In the genomic region with DNA sequence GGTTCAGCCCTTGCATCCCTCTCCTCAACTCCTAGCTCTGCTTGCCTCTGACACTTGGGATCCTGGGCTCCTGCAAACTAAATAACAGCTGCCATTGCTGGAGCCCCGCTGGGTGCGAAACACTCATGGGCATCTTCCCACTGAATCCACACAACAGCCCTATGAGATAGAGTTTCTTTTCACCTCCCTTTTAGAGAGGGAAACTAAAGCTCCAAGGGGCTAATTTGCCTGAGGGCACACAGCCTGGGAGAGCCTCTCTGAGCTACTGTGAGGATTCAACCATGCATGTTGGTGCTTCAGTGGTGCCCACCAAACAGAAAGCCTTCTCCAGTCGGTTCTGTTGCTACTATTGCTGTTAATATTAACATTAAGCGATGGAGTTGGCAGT, we compare ENCODE assay signal across 1 cellular context.
TF ChIP-seq lines count a peak whose summit lies in the region.

No MANE protein-coding gene starts in this region.

TF ChIP-seq in SK-N-SH treated with all-trans-retinoic acid at 6 μM for 48 hours, 23 proteins besides CTCF, POLR2A, EP300 and RAD21 (continued from another document):
- TF ChIP-seq, protein P1, sequence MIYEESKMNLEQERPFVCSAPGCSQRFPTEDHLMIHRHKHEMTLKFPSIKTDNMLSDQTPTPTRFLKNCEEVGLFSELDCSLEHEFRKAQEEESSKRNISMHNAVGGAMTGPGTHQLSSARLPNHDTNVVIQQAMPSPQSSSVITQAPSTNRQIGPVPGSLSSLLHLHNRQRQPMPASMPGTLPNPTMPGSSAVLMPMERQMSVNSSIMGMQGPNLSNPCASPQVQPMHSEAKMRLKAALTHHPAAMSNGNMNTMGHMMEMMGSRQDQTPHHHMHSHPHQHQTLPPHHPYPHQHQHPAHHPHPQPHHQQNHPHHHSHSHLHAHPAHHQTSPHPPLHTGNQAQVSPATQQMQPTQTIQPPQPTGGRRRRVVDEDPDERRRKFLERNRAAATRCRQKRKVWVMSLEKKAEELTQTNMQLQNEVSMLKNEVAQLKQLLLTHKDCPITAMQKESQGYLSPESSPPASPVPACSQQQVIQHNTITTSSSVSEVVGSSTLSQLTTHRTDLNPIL (CRISPR knock-in tag; IDR thresholded peaks at IDR 0.05; ENCODE audit: low read depth) = no peak
- no peak for TF ChIP-seq ZFP30 (CRISPR knock-in tag; IDR thresholded peaks at IDR 0.05)
